8 cellular contexts compared by ENCODE assay signal in the genomic region with DNA sequence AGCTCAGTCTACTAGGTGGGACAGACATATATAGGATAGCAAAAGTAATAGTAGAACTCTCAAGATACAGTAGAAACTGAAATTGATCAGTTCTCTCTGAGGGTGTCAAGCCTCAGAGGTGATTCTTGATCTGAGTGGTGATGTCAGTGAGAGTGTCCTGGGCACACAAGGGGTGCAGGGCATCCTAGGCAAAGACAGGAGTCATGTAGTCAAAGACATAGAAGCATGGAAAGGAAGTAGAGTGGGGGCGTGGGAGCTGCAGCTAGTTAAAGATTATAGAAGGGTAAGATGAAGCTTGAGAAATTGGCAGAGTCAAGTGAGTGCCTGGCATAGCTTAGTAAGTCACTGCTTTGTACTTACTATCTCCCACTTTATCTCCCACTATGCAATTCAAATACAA. TPM values are rescaled to one million over a fixed set of nuclear protein-coding genes. Genes with fewer than 3 reads are reported as not detected.
DNase-seq lines count a peak whose midpoint lies in the region; ATAC-seq lines count a peak whose summit lies in the region.

No MANE protein-coding gene starts in this region.

- no peaks in the 10 kb centered on the region for H3K9me3 ChIP-seq in MG63

- ATAC-seq in GM18508 (IDR thresholded peaks at IDR 0.05; ENCODE audit: insufficient read depth, unreplicated experiment) (peak; percentile 99), GM21423 (IDR thresholded peaks at IDR 0.05; ENCODE audit: unreplicated experiment) (peak; percentile 97), HG03378 (IDR thresholded peaks at IDR 0.05; ENCODE audit: unreplicated experiment) (peak; percentile 99)

- H3K36me3 ChIP-seq in MG63: peaks cover 8% of the 10 kb centered on the region

- no peak overlapping the region for H3K4me3 ChIP-seq in MG63

- DNase-seq in iris pigment epithelial cell (ENCODE audit: low read depth) (peak; percentile 14), NCI-H524 (lab: John Stamatoyannopoulos, UW) (no peak), GM19238 (ENCODE audit: insufficient read length, low spot score) (no peak), NCI-H774 (lab: John Stamatoyannopoulos, UW) (no peak), MG63 (no peak)

- no peaks in the 10 kb centered on the region for H3K27me3 ChIP-seq in MG63

RNA-seq across cellular contexts. Expression of a gene that starts 22.8 kb away (rescaled TPM):
- total RNA-seq in MG63 (2014; rRNA removed; shearing (Covaris generic); ENCODE audit: low replicate concordance): 15.9 and 16.1 TPM in 2 replicates
